In genomic region chr13:42478531-42479156, GRCh38 we compare ENCODE assay signal across 1 cellular context.
TF ChIP-seq lines count a peak whose summit lies in the region.

No MANE protein-coding gene starts in this region.

TF ChIP-seq in GM23338, 12 proteins besides CTCF, POLR2A, EP300 and RAD21 (continued from another document):
- no peak for TF ChIP-seq ZNF462 (CRISPR knock-in tag; IDR thresholded peaks at IDR 0.05)
- no peak for TF ChIP-seq ZNF114 (CRISPR knock-in tag; IDR thresholded peaks at IDR 0.05)
- TF ChIP-seq ETS1 (IDR thresholded peaks at IDR 0.05), result no peak
- TF ChIP-seq POLR2AphosphoS5 (IDR thresholded peaks at IDR 0.05; ENCODE audit: low read depth), result no peak
- no peak for TF ChIP-seq REST (IDR thresholded peaks at IDR 0.05; ENCODE audit: unreplicated experiment)
- TF ChIP-seq ZNF331 (CRISPR knock-in tag; IDR thresholded peaks at IDR 0.05; ENCODE audit: low read depth), result no peak
- TF ChIP-seq NANOG (IDR thresholded peaks at IDR 0.05; ENCODE audit: borderline replicate concordance), result no peak
